In the genomic region with DNA sequence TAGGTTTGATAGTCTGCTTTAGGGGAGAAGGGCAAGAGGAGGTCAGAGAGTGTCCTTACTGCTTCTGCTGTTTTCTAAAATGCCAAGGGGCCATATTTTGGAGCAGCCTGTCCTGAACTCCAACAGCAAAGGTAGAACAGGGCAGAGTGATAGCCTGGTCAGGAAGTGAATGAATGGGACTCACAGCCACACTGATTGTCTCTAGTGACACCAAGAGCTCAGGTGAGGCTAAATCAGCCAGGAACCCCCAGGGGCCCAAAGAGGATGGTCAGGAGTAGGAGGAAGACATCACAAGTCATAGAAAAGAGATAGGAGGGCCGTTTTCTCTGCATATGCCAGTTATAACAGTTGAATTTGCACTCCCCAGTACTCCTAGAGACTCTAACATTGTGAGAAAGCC, we compare ENCODE assay signal across 8 cellular contexts.
DNase-seq lines count a peak whose midpoint lies in the region; ATAC-seq and TF ChIP-seq lines count a peak whose summit lies in the region.

No MANE protein-coding gene starts in this region.

- H3K27me3 ChIP-seq in esophagus squamous epithelium (no peaks in the 10 kb centered on the region), Karpas-422 (ENCODE audit: low read length) (no peaks in the 10 kb centered on the region), heart right ventricle (no peaks in the 10 kb centered on the region)

- peak; percentile 6 for ATAC-seq in GM18502 (IDR thresholded peaks at IDR 0.05; ENCODE audit: poor library complexity, unreplicated experiment)
- ATAC-seq in GM21717 (IDR thresholded peaks at IDR 0.05; ENCODE audit: unreplicated experiment), result peak; percentile 8
- ATAC-seq in HG03521 (IDR thresholded peaks at IDR 0.05; ENCODE audit: unreplicated experiment), result peak; percentile 19
- no peak for ATAC-seq in heart right ventricle

- H3K9ac ChIP-seq in Karpas-422 (ENCODE audit: low read length), result no peak overlapping the region

- no peak overlapping the region for H2AFZ ChIP-seq in Karpas-422 (ENCODE audit: low read length)

- H3K27ac ChIP-seq in esophagus squamous epithelium (peak overlapping the region; percentile 57 to 76 (median 69)), Karpas-422 (ENCODE audit: low read length) (no peak overlapping the region), heart right ventricle (peak overlapping the region in 1 of 10 donors; percentile 0)

- H4K20me1 ChIP-seq in Karpas-422 (ENCODE audit: insufficient read depth, low read depth, low read length), result no peaks in the 10 kb centered on the region

- H3K9me2 ChIP-seq in Karpas-422 (replicated peaks; ENCODE audit: insufficient read depth, low read length), result no peaks in the 10 kb centered on the region

- no peak overlapping the region for H3K4me2 ChIP-seq in Karpas-422 (ENCODE audit: low read depth, low read length, poor library complexity, severe bottlenecking)

- TF ChIP-seq CTCF in esophagus squamous epithelium (IDR thresholded peaks at IDR 0.05) (no peak), heart right ventricle (IDR thresholded peaks at IDR 0.05) (no peak)

- intact Hi-C loops in esophagus squamous epithelium (cut with DNase I) (no loop called here), heart right ventricle (cut with DNase I) (no loop called here)

- no peak for DNase-seq in esophagus squamous epithelium (lab: John Stamatoyannopoulos, UW)
- DNase-seq in middle frontal gyrus (ENCODE audit: extremely low spot score, low spot score), result no peak
- DNase-seq in Karpas-422, result no peak
- DNase-seq in heart right ventricle, result no peak
- no peak for DNase-seq in SHP77 (lab: John Stamatoyannopoulos, UW)

- H3K9me3 ChIP-seq in esophagus squamous epithelium (no peaks in the 10 kb centered on the region), Karpas-422 (ENCODE audit: low read length) (no peaks in the 10 kb centered on the region), heart right ventricle (no peaks in the 10 kb centered on the region)

- no peak for TF ChIP-seq POLR2A in esophagus squamous epithelium (IDR thresholded peaks at IDR 0.05)

- H3K79me2 ChIP-seq in Karpas-422 (ENCODE audit: low read length), result no peaks in the 10 kb centered on the region

- peaks cover 12 to 46% (median 23%) of the 10 kb centered on the region in 3 donors for H3K4me1 ChIP-seq in esophagus squamous epithelium
- no peaks in the 10 kb centered on the region for H3K4me1 ChIP-seq in Karpas-422 (ENCODE audit: low read length)
- H3K4me1 ChIP-seq in heart right ventricle, result peaks cover 0 to 19% (median 0%) of the 10 kb centered on the region in 9 donors

- H3K4me3 ChIP-seq in esophagus squamous epithelium (no peak overlapping the region), Karpas-422 (ENCODE audit: low read length) (no peak overlapping the region), heart right ventricle (no peak overlapping the region)

- H3K36me3 ChIP-seq in esophagus squamous epithelium (no peaks in the 10 kb centered on the region), Karpas-422 (ENCODE audit: insufficient read depth, low read length) (no peaks in the 10 kb centered on the region), heart right ventricle (no peaks in the 10 kb centered on the region)

- WGBS in esophagus squamous epithelium, 2 donors, result 54 to 56% methylated on average over 1 of the region's 1 CpG
- 72 to 83% methylated on average over 1 of the region's 1 CpG for WGBS in heart right ventricle, 2 donors

Comparison
In these comparisons a context has a peak if more than half of its experiments do, and no peak if none do; other contexts are left out.
1. ATAC-seq: peak in GM18502 (single experiment), GM21717 (single experiment) and HG03521 (single experiment); none in heart right ventricle (0 of 8).